ENCODE assay signal across 13 cellular contexts in the genomic region with DNA sequence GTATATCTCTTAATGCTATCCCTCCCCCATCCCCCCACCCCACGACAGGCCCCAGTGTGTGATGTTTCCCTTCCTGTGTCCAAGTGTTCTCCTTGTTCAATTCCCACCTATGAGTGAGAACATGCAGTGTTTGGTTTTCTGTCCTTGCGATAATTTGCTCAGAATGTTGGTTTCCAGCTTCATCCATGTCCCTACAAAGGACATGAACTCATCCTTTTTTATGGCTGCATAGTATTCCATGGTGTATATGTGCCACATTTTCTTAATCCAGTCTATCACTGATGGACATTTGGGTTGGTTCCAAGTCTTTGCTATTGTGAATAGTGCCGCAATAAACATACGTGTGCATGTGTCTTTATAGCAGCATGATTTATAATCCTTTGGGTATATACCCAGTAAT. TPM values are rescaled to one million over a fixed set of nuclear protein-coding genes. Genes with fewer than 3 reads are reported as not detected.
DNase-seq lines count a peak whose midpoint lies in the region; TF ChIP-seq lines count a peak whose summit lies in the region.
"Not testable (repeated sequence)": the region's sequence is repeated elsewhere in the genome, so short reads cannot be mapped to it uniquely, and the experiment has no call there.
"Had no signal": no experiment of that assay in that cellular context is flagged by ENCODE, and none has a peak within 500 bp of the region (broad histone marks: within the 10 kb centered on the region; RNA-seq: fewer than 3 reads in every experiment).

No MANE protein-coding gene starts in this region.

- not testable (repeated sequence) for DNase-seq in endothelial cell (ENCODE audit: low spot score)

- H3K27ac Mint-ChIP-seq in endothelial cell (ENCODE audit: unreplicated experiment) = not testable (repeated sequence)

- POLR2A ChIA-PET in HEK293 (lab: Yijun Ruan, JAX) = not testable (repeated sequence)

- H3K27me3 Mint-ChIP-seq in endothelial cell (ENCODE audit: unreplicated experiment) = not testable (repeated sequence)

- peaks cover 0 to 14% of the 10 kb centered on the region in 2 experiments; a peak in 2 of 3 replicates for H3K36me3 ChIP-seq in HEK293 (ENCODE audit: control insufficient read depth in 2 of 2, insufficient read depth in 1 of 2, low read length in 2 of 2)

- CTCF ChIA-PET in HEK293 (lab: Yijun Ruan, JAX) = not testable (repeated sequence)

- H3K9me3 Mint-ChIP-seq in endothelial cell (ENCODE audit: unreplicated experiment) = not testable (repeated sequence)

- not testable (repeated sequence) for H3K27ac ChIP-seq in HEK293 (ENCODE audit: extremely low read depth, low read depth, low read length)

- peaks cover 31% of the 10 kb centered on the region for H3K36me3 Mint-ChIP-seq in endothelial cell (ENCODE audit: low read depth, unreplicated experiment)

- H3K4me1 Mint-ChIP-seq in endothelial cell (ENCODE audit: unreplicated experiment) = not testable (repeated sequence)

- TF ChIP-seq CTCF in HEK293 (tag by site-specific recombination; IDR thresholded peaks at IDR 0.05); endothelial cell (IDR thresholded peaks at IDR 0.05; ENCODE audit: unreplicated experiment): not testable (repeated sequence)

- H3K4me1 ChIP-seq in HEK293 (ENCODE audit: control insufficient read depth, insufficient read depth, low read length) = not testable (repeated sequence)

- not testable (repeated sequence) for H3K9me3 ChIP-seq in HEK293 (ENCODE audit: control insufficient read depth, insufficient read depth, low read depth, low read length)

- H3K4me3 ChIP-seq in HEK293 (ENCODE audit: low read depth, low read length) = not testable (repeated sequence)

- peak overlapping the region; percentile 65 for H3K4me3 Mint-ChIP-seq in endothelial cell (ENCODE audit: unreplicated experiment)

TF ChIP-seq in HEK293, 187 proteins besides CTCF, POLR2A, EP300 and RAD21:
- TF ChIP-seq, protein P1, sequence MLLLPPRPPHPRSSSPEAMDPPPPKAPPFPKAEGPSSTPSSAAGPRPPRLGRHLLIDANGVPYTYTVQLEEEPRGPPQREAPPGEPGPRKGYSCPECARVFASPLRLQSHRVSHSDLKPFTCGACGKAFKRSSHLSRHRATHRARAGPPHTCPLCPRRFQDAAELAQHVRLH (tag by site-specific recombination; IDR thresholded peaks at IDR 0.05) = 0 out of 2 replicates have a peak, but pooled peaks have one; percentile 31
- peak; percentile 90 for TF ChIP-seq ZNF146 (tag by site-specific recombination; IDR thresholded peaks at IDR 0.05)
TF ChIP-seq in HEK293: peak in this region for 2; not testable (repeated sequence) for 185.

RNA-seq across cellular contexts. Expression of a gene that starts 18.3 kb away (rescaled TPM):
- 42.7 TPM for total RNA-seq in endothelial cell (ENCODE audit: unreplicated experiment)

RNA-seq across cellular contexts. Expression of a gene that starts 26.5 kb away (rescaled TPM):
- total RNA-seq in endothelial cell (ENCODE audit: unreplicated experiment) = 72.9 TPM

RNA-seq across cellular contexts. Expression of a gene that starts 41.7 kb away (rescaled TPM):
- total RNA-seq in endothelial cell (ENCODE audit: unreplicated experiment) = not detected
- total RNA-seq: A172; A673; B cell; Caco-2; Calu3; CD4-positive, alpha-beta memory T cell; CD4-positive, alpha-beta T cell; CD4-positive, CD25-positive, alpha-beta regulatory T cell; CD8-positive, alpha-beta memory T cell; CD8-positive, alpha-beta T cell; Daoy had no signal
